8 cellular contexts compared by ENCODE assay signal in genomic region chr22:33049125-33049729, GRCh38. TPM values are rescaled to one million over a fixed set of nuclear protein-coding genes. Genes with fewer than 3 reads are reported as not detected.
DNase-seq lines count a peak whose midpoint lies in the region; ATAC-seq and TF ChIP-seq lines count a peak whose summit lies in the region.

No MANE protein-coding gene starts in this region.

- no peak for TF ChIP-seq POLR2A in uterus (IDR thresholded peaks at IDR 0.05)

- DNase-seq in COLO668 (lab: John Stamatoyannopoulos, UW; ENCODE audit: unreplicated experiment): peak; percentile 74
- DNase-seq in HT1080 (ENCODE audit: low read depth): peak; percentile 47
- peak; percentile 56 for DNase-seq in RPMI7951 (ENCODE audit: low read depth)
- peak; percentile 83 for DNase-seq in activated effector memory CD4-positive, alpha-beta T cell treated with anti-CD3 and anti-CD28 coated beads, Interleukin-2, amount 50 U/mL, for 16 hours
- peak; percentile 71 for DNase-seq in globus pallidus (ENCODE audit: low spot score)
- peak; percentile 87 for DNase-seq in posterior vena cava (ENCODE audit: low spot score)
- peak; percentile 73 to 77 for DNase-seq in uterus

- TF ChIP-seq CTCF in uterus (IDR thresholded peaks at IDR 0.05): peak; percentile 59 to 84 (median 70)

- no peak overlapping the region for H3K4me3 ChIP-seq in uterus

- no peaks in the 10 kb centered on the region for H3K4me1 ChIP-seq in uterus

- H3K36me3 ChIP-seq in uterus: no peaks in the 10 kb centered on the region

- intact Hi-C loops in posterior vena cava (cut with DNase I) (no loop called here), uterus (cut with DNase I; ENCODE audit: low total_unique reads) (no loop called here)

- H3K27ac ChIP-seq in uterus: no peak overlapping the region

- no peaks in the 10 kb centered on the region for H3K27me3 ChIP-seq in uterus

- no peak for ATAC-seq in GM21526 (IDR thresholded peaks at IDR 0.05; ENCODE audit: low FRiP score, unreplicated experiment)

- no peaks in the 10 kb centered on the region for H3K9me3 ChIP-seq in uterus

RNA-seq across cellular contexts. Expression of gene SYN3, which starts 9.0 kb away (rescaled TPM):
- not detected in 2 replicates for total RNA-seq in HT1080 (2014; rRNA removed; shearing (Covaris generic))
- not detected in 2 replicates for polyA plus RNA-seq in HT1080 (2015; cell fraction: cytosol; rRNA removed)
- not detected in 2 replicates for polyA plus RNA-seq in HT1080 (2015; cell fraction: nucleus; rRNA removed)
- not detected in 2 replicates for total RNA-seq in RPMI7951 (2014; rRNA removed; shearing (Covaris generic))
- total RNA-seq in posterior vena cava (under 1 TPM in 1 of 2 donors, not detected in 1; 0.57 TPM), uterus (1 to 10 TPM in 2 of 4 donors, not detected in 2; 1.6 to 3.0 TPM)
